Comparison of ENCODE assay signal across 13 cellular contexts in genomic region chr1:206706806-206707205, GRCh38. TPM values are rescaled to one million over a fixed set of nuclear protein-coding genes. Genes with fewer than 3 reads are reported as not detected.
DNase-seq lines count a peak whose midpoint lies in the region; ATAC-seq, FAIRE-seq and TF ChIP-seq lines count a peak whose summit lies in the region.
"Had no signal": no experiment of that assay in that cellular context is flagged by ENCODE, and none has a peak within 500 bp of the region (broad histone marks: within the 10 kb centered on the region; RNA-seq: fewer than 3 reads in every experiment).

No MANE protein-coding gene starts in this region.

- H3K27me3 ChIP-seq in astrocyte (ENCODE audit: insufficient read depth, low read length): no peaks in the 10 kb centered on the region
- no peaks in the 10 kb centered on the region for H3K27me3 ChIP-seq in neuronal stem cell (ENCODE audit: control insufficient read depth in 3 of 3, insufficient read depth in 3 of 3, low read depth in 1 of 3, low read length in 3 of 3)

- ATAC-seq in stimulated activated naive CD8-positive, alpha-beta T cell treated with anti-CD3 and anti-CD28 coated beads, Interleukin-15, Interleukin-2, amounts not matched to agents 100 U/mL and 50 U/mL, for 24 hours: no peak
- no peak for ATAC-seq in HG02885 (IDR thresholded peaks at IDR 0.05; ENCODE audit: poor library complexity, unreplicated experiment)
- ATAC-seq in HG02759 (IDR thresholded peaks at IDR 0.05; ENCODE audit: unreplicated experiment): no peak

- no peak for FAIRE-seq in astrocyte (lab: Jason Lieb, UNC)

- H3K14ac ChIP-seq in neuronal stem cell (ENCODE audit: low read length): no peak overlapping the region

- H3K79me1 ChIP-seq in neuronal stem cell (ENCODE audit: low read depth, low read length): peaks cover 8% of the 10 kb centered on the region

- no peaks in the 10 kb centered on the region for H3K27me3 Mint-ChIP-seq in stimulated activated naive CD8-positive, alpha-beta T cell treated with anti-CD3 and anti-CD28 coated beads, Interleukin-15, Interleukin-2, amounts not matched to agents 100 ng/mL and 50 ng/mL, for 24 hours
- no peaks in the 10 kb centered on the region for H3K27me3 Mint-ChIP-seq in astrocyte (ENCODE audit: low read depth, unreplicated experiment)

- no peak overlapping the region for H3K23ac ChIP-seq in neuronal stem cell (ENCODE audit: low read depth, low read length, poor library complexity)

- no peaks in the 10 kb centered on the region for H3K9me3 Mint-ChIP-seq in stimulated activated naive CD8-positive, alpha-beta T cell treated with anti-CD3 and anti-CD28 coated beads, Interleukin-15, Interleukin-2, amounts not matched to agents 100 ng/mL and 50 ng/mL, for 24 hours
- H3K9me3 Mint-ChIP-seq in astrocyte (ENCODE audit: unreplicated experiment): no peaks in the 10 kb centered on the region

- no CpG with 5 or more reads among the region's 8 CpGs for WGBS in neuronal stem cell (ENCODE audit: extremely low coverage in 2 of 2, insufficient read length in 2 of 2, insufficient replicate concordance in 1 of 2), 2 donors

- no peak overlapping the region for H2BK12ac ChIP-seq in neuronal stem cell (ENCODE audit: low read length)

- peak overlapping the region; percentile 60 for H3K18ac ChIP-seq in neuronal stem cell (ENCODE audit: low read length)

- H2BK120ac ChIP-seq in neuronal stem cell (ENCODE audit: low read depth, low read length): no peak overlapping the region

- peaks cover 100% of the 10 kb centered on the region for H3K79me2 ChIP-seq in astrocyte (ENCODE audit: insufficient read depth, low read length)

- no peaks in the 10 kb centered on the region for H3K9me3 ChIP-seq in astrocyte (ENCODE audit: insufficient read depth, low read depth, low read length)
- H3K9me3 ChIP-seq in neuronal stem cell (replicated peaks in 1 of 2; ENCODE audit: control insufficient read depth in 2 of 2, insufficient read depth in 1 of 2, low read depth in 1 of 2, low read length in 2 of 2): no peaks in the 10 kb centered on the region

- H3K9ac ChIP-seq in astrocyte (ENCODE audit: low read length) (peak overlapping the region; percentile 16), neuronal stem cell (ENCODE audit: low read depth, low read length, poor library complexity) (no peak overlapping the region)
- H3K9ac ChIP-seq: KMS-11 had no signal

- DNase-seq in stimulated activated naive CD8-positive, alpha-beta T cell treated with anti-CD3 and anti-CD28 coated beads, Interleukin-15, Interleukin-2, amounts not matched to agents 100 U/mL and 50 U/mL, for 24 hours: no peak
- no peak for DNase-seq in astrocyte (ENCODE audit: low read depth)
- no peak for DNase-seq in neuronal stem cell (ENCODE audit: low spot score)
- DNase-seq in GOT3 (lab: John Stamatoyannopoulos, UW): no peak
- DNase-seq in medulla oblongata (ENCODE audit: extremely low spot score): no peak
- DNase-seq: foreskin melanocyte, NCI-H2029 treated with DMSO at 0.1 percent for 48 hours, PC-9, posterior cingulate gyrus had no signal

- no peak overlapping the region for H3K4ac ChIP-seq in neuronal stem cell (ENCODE audit: low read length)

- no peak overlapping the region for H4K8ac ChIP-seq in neuronal stem cell (ENCODE audit: low read depth, low read length)

- peak overlapping the region; percentile 58 for H3K4me2 ChIP-seq in astrocyte (ENCODE audit: low read length)
- no peak overlapping the region for H3K4me2 ChIP-seq in neuronal stem cell (ENCODE audit: insufficient read depth, low read length, poor library complexity, severe bottlenecking)

- H2BK5ac ChIP-seq in neuronal stem cell (ENCODE audit: low read length): no peak overlapping the region

- H3K4me1 ChIP-seq in astrocyte (ENCODE audit: insufficient read depth, low read length) (peaks cover 34% of the 10 kb centered on the region), neuronal stem cell (ENCODE audit: control insufficient read depth in 2 of 2, insufficient read depth in 1 of 2, low read depth in 1 of 2, low read length in 2 of 2) (peaks cover 51 to 52% of the 10 kb centered on the region in 2 donors)

- H3K36me3 ChIP-seq in astrocyte (ENCODE audit: insufficient read depth, low read length): no peaks in the 10 kb centered on the region
- H3K36me3 ChIP-seq in neuronal stem cell (replicated peaks in 1 of 2; ENCODE audit: control insufficient read depth in 2 of 2, insufficient read depth in 2 of 2, low read length in 2 of 2): no peaks in the 10 kb centered on the region

- no peak overlapping the region for H2AK5ac ChIP-seq in neuronal stem cell (ENCODE audit: low read depth, low read length)

- peaks cover 24% of the 10 kb centered on the region for H3K36me3 Mint-ChIP-seq in stimulated activated naive CD8-positive, alpha-beta T cell treated with anti-CD3 and anti-CD28 coated beads, Interleukin-15, Interleukin-2, amounts not matched to agents 100 ng/mL and 50 ng/mL, for 24 hours (ENCODE audit: low read depth)
- no peaks in the 10 kb centered on the region for H3K36me3 Mint-ChIP-seq in astrocyte (ENCODE audit: low read depth, unreplicated experiment)

- TF ChIP-seq CTCF in astrocyte (IDR thresholded peaks at IDR 0.05; ENCODE audit: insufficient read depth, low read depth, low read length): no peak

- H4K20me1 ChIP-seq in astrocyte (ENCODE audit: insufficient read depth, low read length): peaks cover 99% of the 10 kb centered on the region

- H3K4me3 Mint-ChIP-seq in stimulated activated naive CD8-positive, alpha-beta T cell treated with anti-CD3 and anti-CD28 coated beads, Interleukin-15, Interleukin-2, amounts not matched to agents 100 ng/mL and 50 ng/mL, for 24 hours: peak overlapping the region; percentile 33
- no peak overlapping the region for H3K4me3 Mint-ChIP-seq in astrocyte (ENCODE audit: unreplicated experiment)

- H3K4me3 ChIP-seq in astrocyte (ENCODE audit: insufficient read depth, low read depth, low read length) (no peak overlapping the region), neuronal stem cell (ENCODE audit: low read length in 2 of 2) (no peak overlapping the region)
- H3K4me3 ChIP-seq: PC-9 had no signal

- no peak overlapping the region for H2AFZ ChIP-seq in astrocyte (ENCODE audit: low read depth, low read length)
- no peak overlapping the region for H2AFZ ChIP-seq in neuronal stem cell (ENCODE audit: low read length)
- H2AFZ ChIP-seq: PC-9 had no signal

- H3K27ac ChIP-seq in astrocyte (ENCODE audit: low read depth, low read length) (peak overlapping the region; percentile 45), neuronal stem cell (replicated peaks; ENCODE audit: low read length) (no peak overlapping the region)
- H3K27ac ChIP-seq: KMS-11, PC-9 had no signal

- H3K27ac Mint-ChIP-seq in stimulated activated naive CD8-positive, alpha-beta T cell treated with anti-CD3 and anti-CD28 coated beads, Interleukin-15, Interleukin-2, amounts not matched to agents 100 ng/mL and 50 ng/mL, for 24 hours: peak overlapping the region; percentile 81
- H3K27ac Mint-ChIP-seq in astrocyte (ENCODE audit: unreplicated experiment): no peak overlapping the region

- H3K4me1 Mint-ChIP-seq in stimulated activated naive CD8-positive, alpha-beta T cell treated with anti-CD3 and anti-CD28 coated beads, Interleukin-15, Interleukin-2, amounts not matched to agents 100 ng/mL and 50 ng/mL, for 24 hours (ENCODE audit: low read depth): peaks cover 93% of the 10 kb centered on the region
- H3K4me1 Mint-ChIP-seq in astrocyte (ENCODE audit: low read depth, unreplicated experiment): peaks cover 69% of the 10 kb centered on the region

- no peak overlapping the region for H2BK15ac ChIP-seq in neuronal stem cell (ENCODE audit: low read length)

- no peak overlapping the region for H4K91ac ChIP-seq in neuronal stem cell (ENCODE audit: low read depth, low read length, poor library complexity)

RNA-seq across cellular contexts. Expression of gene MAPKAPK2, which starts 22.1 kb away (rescaled TPM):
- total RNA-seq in astrocyte: 104 and 108 TPM in 2 replicates
- 54.3 TPM for polyA plus RNA-seq in neuronal stem cell (2013, experiment 1 of 2)
- 54.2 TPM for polyA plus RNA-seq in neuronal stem cell (2013, experiment 2 of 2)
